ENCODE assay signal across 22 cellular contexts in the genomic region with DNA sequence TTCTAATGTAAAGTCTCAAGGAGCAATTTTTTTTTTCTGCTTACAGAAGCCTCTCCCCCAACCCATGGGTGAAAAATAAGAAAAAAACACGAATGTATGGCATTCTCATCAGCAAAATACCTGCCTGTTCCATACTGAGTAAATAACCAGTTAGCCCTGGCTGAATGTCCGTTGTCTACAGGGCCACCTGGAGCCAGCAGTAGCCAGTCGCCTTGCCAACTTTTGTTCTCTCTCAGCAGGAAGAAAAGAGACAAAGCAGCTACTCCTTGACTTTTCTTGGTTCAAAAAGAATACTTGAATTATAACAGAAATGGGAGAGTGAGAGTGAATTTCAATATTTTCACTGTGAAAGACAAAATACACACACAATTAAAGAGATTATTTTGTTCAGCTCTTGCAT.
"Had no signal": no experiment of that assay in that cellular context is flagged by ENCODE, and none has a peak within 500 bp of the region (broad histone marks: within the 10 kb centered on the region; RNA-seq: fewer than 3 reads in every experiment).

No MANE protein-coding gene starts in this region.

- H3K27ac Mint-ChIP-seq: activated CD8-positive, alpha-beta T cell treated with anti-CD3 and anti-CD28 coated beads for 36 hours; activated naive CD4-positive, alpha-beta T cell treated with anti-CD3 and anti-CD28 coated beads, Interleukin-2, amount 50 U/mL, for 72 hours; immature natural killer cell; natural killer cell treated with Interleukin-12 subunit alpha and Interleukin-12 subunit beta and Interleukin-15 and Interleukin-18, amount 100 ng/mL, for 72 hours; progenitor cell of endocrine pancreas had no signal

- H3K9me3 ChIP-seq: body of pancreas, esophagus muscularis mucosa, tibial nerve, vagina had no signal

- FAIRE-seq: colon had no signal

- H3K36me3 Mint-ChIP-seq: activated naive CD4-positive, alpha-beta T cell treated with anti-CD3 and anti-CD28 coated beads, Interleukin-2, amount 50 U/mL, for 72 hours; immature natural killer cell; natural killer cell treated with Interleukin-12 subunit alpha and Interleukin-12 subunit beta and Interleukin-15 and Interleukin-18, amount 100 ng/mL, for 72 hours had no signal

- H3K27ac ChIP-seq: body of pancreas, esophagus muscularis mucosa, skin epidermis, tibial nerve, vagina had no signal

- H3K9me3 Mint-ChIP-seq: activated CD8-positive, alpha-beta T cell treated with anti-CD3 and anti-CD28 coated beads for 36 hours; activated naive CD4-positive, alpha-beta T cell treated with anti-CD3 and anti-CD28 coated beads, Interleukin-2, amount 50 U/mL, for 72 hours; activated T-cell treated with anti-CD3 and anti-CD28 coated beads, Interleukin-2, amount 50 U/mL, for 4 hours; immature natural killer cell; natural killer cell treated with Interleukin-12 subunit alpha and Interleukin-12 subunit beta and Interleukin-15 and Interleukin-18, amount 100 ng/mL, for 72 hours had no signal

- H3K27me3 ChIP-seq: body of pancreas, esophagus muscularis mucosa, tibial nerve, vagina had no signal

- H3K4me1 ChIP-seq: body of pancreas, esophagus muscularis mucosa, tibial nerve, vagina had no signal

- DNase-seq: activated CD4-positive, alpha-beta T cell treated with anti-CD3 and anti-CD28 coated beads for 48 hours; activated CD8-positive, alpha-beta T cell treated with anti-CD3 and anti-CD28 coated beads for 36 hours; activated gamma-delta T cell; activated T-cell treated with anti-CD3 and anti-CD28 coated beads, Interleukin-2, amount 50 U/mL, for 4 hours; amygdala; body of pancreas; caudate nucleus; immature natural killer cell; right cardiac atrium; stimulated activated CD4-positive, alpha-beta T cell treated with anti-CD3 and anti-CD28 coated beads, Interleukin-15, amount 100 ng/mL, for 24 hours; stimulated activated CD4-positive, alpha-beta T cell treated with anti-CD3 and anti-CD28 coated beads, Interleukin-4, amount 100 ng/mL, for 4 hours; stimulated activated CD8-positive, alpha-beta memory T cell treated with anti-CD3 and anti-CD28 coated beads, Interleukin-4, amount 100 ng/mL, for 48 hours; stimulated activated naive CD4-positive, alpha-beta T cell treated with Interleukin-2 at 50 U/mL for 16 hours; substantia nigra had no signal

- H3K36me3 ChIP-seq: esophagus muscularis mucosa, tibial nerve, vagina had no signal

- H3K4me1 Mint-ChIP-seq: immature natural killer cell had no signal

- H3K4me3 Mint-ChIP-seq: activated CD8-positive, alpha-beta T cell treated with anti-CD3 and anti-CD28 coated beads for 36 hours; activated T-cell treated with anti-CD3 and anti-CD28 coated beads, Interleukin-2, amount 50 U/mL, for 4 hours; immature natural killer cell; natural killer cell treated with Interleukin-12 subunit alpha and Interleukin-12 subunit beta and Interleukin-15 and Interleukin-18, amount 100 ng/mL, for 72 hours had no signal

- H3K4me3 ChIP-seq: body of pancreas, esophagus muscularis mucosa, skin epidermis, tibial nerve, vagina had no signal
